1 cellular context compared by ENCODE assay signal in the genomic region with DNA sequence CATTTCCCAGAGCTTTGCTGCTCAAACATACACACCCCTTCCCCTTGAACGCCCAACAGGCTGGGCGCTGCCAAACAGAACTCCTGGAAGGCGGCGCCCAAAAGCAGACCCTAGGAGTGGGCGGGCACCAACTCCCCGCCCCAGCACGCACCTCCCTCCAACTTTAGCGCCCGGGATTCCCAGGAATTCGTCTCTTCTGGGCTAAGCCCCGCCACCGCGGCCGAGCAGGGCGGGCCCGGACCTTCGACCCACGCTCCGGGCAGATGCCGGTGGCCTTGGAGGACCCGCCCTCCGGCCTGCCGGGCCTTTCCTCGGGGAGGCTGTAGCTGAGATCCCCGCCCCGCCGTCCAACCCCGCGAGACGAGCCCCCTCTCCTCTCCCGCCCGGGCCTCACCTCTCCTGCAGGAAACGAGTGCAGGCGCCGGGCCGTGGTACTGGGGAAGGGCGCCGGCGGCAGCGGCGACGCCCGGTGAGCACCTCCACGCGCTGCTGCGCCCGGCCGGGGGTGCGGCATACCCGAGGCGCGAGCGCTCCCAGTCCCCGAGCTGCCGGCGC.
TF ChIP-seq lines count a peak whose summit lies in the region.

No MANE protein-coding gene starts in this region.

TF ChIP-seq in HEK293, 187 proteins besides CTCF, POLR2A, EP300 and RAD21 (continued from another document):
- TF ChIP-seq, protein P1, sequence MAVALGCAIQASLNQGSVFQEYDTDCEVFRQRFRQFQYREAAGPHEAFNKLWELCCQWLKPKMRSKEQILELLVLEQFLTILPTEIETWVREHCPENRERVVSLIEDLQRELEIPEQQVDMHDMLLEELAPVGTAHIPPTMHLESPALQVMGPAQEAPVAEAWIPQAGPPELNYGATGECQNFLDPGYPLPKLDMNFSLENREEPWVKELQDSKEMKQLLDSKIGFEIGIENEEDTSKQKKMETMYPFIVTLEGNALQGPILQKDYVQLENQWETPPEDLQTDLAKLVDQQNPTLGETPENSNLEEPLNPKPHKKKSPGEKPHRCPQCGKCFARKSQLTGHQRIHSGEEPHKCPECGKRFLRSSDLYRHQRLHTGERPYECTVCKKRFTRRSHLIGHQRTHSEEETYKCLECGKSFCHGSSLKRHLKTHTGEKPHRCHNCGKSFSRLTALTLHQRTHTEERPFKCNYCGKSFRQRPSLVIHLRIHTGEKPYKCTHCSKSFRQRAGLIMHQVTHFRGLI (tag by site-specific recombination; IDR thresholded peaks at IDR 0.05): peak; percentile 100
- peak; percentile 88 for TF ChIP-seq EGR2 (tag by site-specific recombination; IDR thresholded peaks at IDR 0.05; ENCODE audit: low read depth)
- TF ChIP-seq MEIS1 (CRISPR knock-in tag; IDR thresholded peaks at IDR 0.05; ENCODE audit: borderline replicate concordance): 0 out of 2 replicates have a peak, but pooled peaks have one; percentile 57
- TF ChIP-seq ZNF324 (tag by site-specific recombination; IDR thresholded peaks at IDR 0.05): peak; percentile 53; the same call in 1 of the 2 replicates
- no peak for TF ChIP-seq ZNF112 (tag by site-specific recombination; IDR thresholded peaks at IDR 0.05)
- TF ChIP-seq ZNF223 (tag by site-specific recombination; IDR thresholded peaks at IDR 0.05): no peak
- TF ChIP-seq IKZF3 (tag by site-specific recombination; IDR thresholded peaks at IDR 0.05): peak; percentile 64
- TF ChIP-seq ZEB2 (tag by site-specific recombination; IDR thresholded peaks at IDR 0.05): peak; percentile 64
- TF ChIP-seq ZBTB8A (tag by site-specific recombination; IDR thresholded peaks at IDR 0.05): peak; percentile 99
- TF ChIP-seq SCRT2 (tag by site-specific recombination; IDR thresholded peaks at IDR 0.05): peak; percentile 81
- TF ChIP-seq, protein P2, sequence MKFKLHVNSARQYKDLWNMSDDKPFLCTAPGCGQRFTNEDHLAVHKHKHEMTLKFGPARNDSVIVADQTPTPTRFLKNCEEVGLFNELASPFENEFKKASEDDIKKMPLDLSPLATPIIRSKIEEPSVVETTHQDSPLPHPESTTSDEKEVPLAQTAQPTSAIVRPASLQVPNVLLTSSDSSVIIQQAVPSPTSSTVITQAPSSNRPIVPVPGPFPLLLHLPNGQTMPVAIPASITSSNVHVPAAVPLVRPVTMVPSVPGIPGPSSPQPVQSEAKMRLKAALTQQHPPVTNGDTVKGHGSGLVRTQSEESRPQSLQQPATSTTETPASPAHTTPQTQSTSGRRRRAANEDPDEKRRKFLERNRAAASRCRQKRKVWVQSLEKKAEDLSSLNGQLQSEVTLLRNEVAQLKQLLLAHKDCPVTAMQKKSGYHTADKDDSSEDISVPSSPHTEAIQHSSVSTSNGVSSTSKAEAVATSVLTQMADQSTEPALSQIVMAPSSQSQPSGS (tag by site-specific recombination; IDR thresholded peaks at IDR 0.05; ENCODE audit: low read depth): no peak
- TF ChIP-seq ZNF341 (tag by site-specific recombination; IDR thresholded peaks at IDR 0.05; ENCODE audit: low read depth): peak; percentile 78
- TF ChIP-seq SP3 (tag by site-specific recombination; IDR thresholded peaks at IDR 0.05): peak; percentile 84
- no peak for TF ChIP-seq ZNF791 (tag by site-specific recombination; IDR thresholded peaks at IDR 0.05)
- TF ChIP-seq, protein P3, sequence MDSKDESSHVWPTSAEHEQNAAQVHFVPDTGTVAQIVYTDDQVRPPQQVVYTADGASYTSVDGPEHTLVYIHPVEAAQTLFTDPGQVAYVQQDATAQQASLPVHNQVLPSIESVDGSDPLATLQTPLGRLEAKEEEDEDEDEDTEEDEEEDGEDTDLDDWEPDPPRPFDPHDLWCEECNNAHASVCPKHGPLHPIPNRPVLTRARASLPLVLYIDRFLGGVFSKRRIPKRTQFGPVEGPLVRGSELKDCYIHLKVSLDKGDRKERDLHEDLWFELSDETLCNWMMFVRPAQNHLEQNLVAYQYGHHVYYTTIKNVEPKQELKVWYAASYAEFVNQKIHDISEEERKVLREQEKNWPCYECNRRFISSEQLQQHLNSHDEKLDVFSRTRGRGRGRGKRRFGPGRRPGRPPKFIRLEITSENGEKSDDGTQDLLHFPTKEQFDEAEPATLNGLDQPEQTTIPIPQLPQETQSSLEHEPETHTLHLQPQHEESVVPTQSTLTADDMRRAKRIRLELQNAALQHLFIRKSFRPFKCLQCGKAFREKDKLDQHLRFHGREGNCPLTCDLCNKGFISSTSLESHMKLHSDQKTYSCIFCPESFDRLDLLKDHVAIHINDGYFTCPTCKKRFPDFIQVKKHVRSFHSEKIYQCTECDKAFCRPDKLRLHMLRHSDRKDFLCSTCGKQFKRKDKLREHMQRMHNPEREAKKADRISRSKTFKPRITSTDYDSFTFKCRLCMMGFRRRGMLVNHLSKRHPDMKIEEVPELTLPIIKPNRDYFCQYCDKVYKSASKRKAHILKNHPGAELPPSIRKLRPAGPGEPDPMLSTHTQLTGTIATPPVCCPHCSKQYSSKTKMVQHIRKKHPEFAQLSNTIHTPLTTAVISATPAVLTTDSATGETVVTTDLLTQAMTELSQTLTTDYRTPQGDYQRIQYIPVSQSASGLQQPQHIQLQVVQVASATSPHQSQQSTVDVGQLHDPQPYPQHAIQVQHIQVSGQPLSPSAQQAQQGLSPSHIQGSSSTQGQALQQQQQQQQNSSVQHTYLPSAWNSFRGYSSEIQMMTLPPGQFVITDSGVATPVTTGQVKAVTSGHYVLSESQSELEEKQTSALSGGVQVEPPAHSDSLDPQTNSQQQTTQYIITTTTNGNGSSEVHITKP (tag by site-specific recombination; IDR thresholded peaks at IDR 0.05): peak; percentile 79
- TF ChIP-seq SALL2 (tag by site-specific recombination; IDR thresholded peaks at IDR 0.05; ENCODE audit: borderline replicate concordance): no peak
- peak; percentile 55; the same call in 1 of the 2 replicates for TF ChIP-seq ZNF777 (tag by site-specific recombination; IDR thresholded peaks at IDR 0.05; ENCODE audit: borderline replicate concordance)
